23 cellular contexts compared by ENCODE assay signal in genomic region chr14:98935921-98936320, GRCh38.
"Had no signal": no experiment of that assay in that cellular context is flagged by ENCODE, and none has a peak within 500 bp of the region (broad histone marks: within the 10 kb centered on the region; RNA-seq: fewer than 3 reads in every experiment).

No MANE protein-coding gene starts in this region.

- H3K4me3 Mint-ChIP-seq: central memory CD8-positive, alpha-beta T cell; dendritic cell treated with granulocyte-macrophage colony-stimulating factor and Interleukin-4, amounts not matched to agents 40 ng/mL and 50 ng/mL, for 4 days; effector memory CD8-positive, alpha-beta T cell; naive B cell; nephron progenitor cell; stimulated activated naive B cell treated with anti-CD40 and anti-IgM and Interleukin-4, amounts not matched to agents 10 μg/mL and 1 μg/mL and 100 μg/mL, for 72 hours; stimulated activated naive CD8-positive, alpha-beta T cell treated with anti-CD3 and anti-CD28 coated beads, Interleukin-15, amount 100 ng/mL, for 72 hours had no signal

- DNase-seq: effector memory CD8-positive, alpha-beta T cell; esophagus squamous epithelium; foreskin fibroblast; kidney; left cardiac atrium; left ventricle myocardium superior; mesenchymal stem cell; naive B cell; nephron progenitor cell; stimulated activated CD4-positive, alpha-beta T cell treated with anti-CD3 and anti-CD28 coated beads, Interleukin-2, amount 100 ng/mL, for 24 hours; stimulated activated CD4-positive, alpha-beta T cell treated with anti-CD3 and anti-CD28 coated beads, Interleukin-4, amount 100 ng/mL, for 4 hours; stimulated activated naive B cell treated with anti-CD40 and anti-IgM and Interleukin-4, amounts not matched to agents 10 μg/mL and 1 μg/mL and 100 μg/mL, for 72 hours; stimulated activated naive CD8-positive, alpha-beta T cell treated with anti-CD3 and anti-CD28 coated beads, Interleukin-15, amount 100 ng/mL, for 72 hours; transverse colon had no signal

- ATAC-seq: effector memory CD8-positive, alpha-beta T cell; gastroesophageal sphincter; left cardiac atrium; left ventricle myocardium superior; stimulated activated naive B cell treated with anti-CD40 and anti-IgM and Interleukin-4, amounts not matched to agents 10 μg/mL and 1 μg/mL and 100 μg/mL, for 72 hours; stimulated activated naive CD8-positive, alpha-beta T cell treated with anti-CD3 and anti-CD28 coated beads, Interleukin-15, amount 100 ng/mL, for 72 hours had no signal

- H3K27ac Mint-ChIP-seq: dendritic cell treated with granulocyte-macrophage colony-stimulating factor and Interleukin-4, amounts not matched to agents 40 ng/mL and 50 ng/mL, for 4 days; nephron progenitor cell; stimulated activated naive B cell treated with anti-CD40 and anti-IgM and Interleukin-4, amounts not matched to agents 10 μg/mL and 1 μg/mL and 100 μg/mL, for 72 hours had no signal

- H3K4me1 Mint-ChIP-seq: naive B cell had no signal

- H3K36me3 Mint-ChIP-seq: naive B cell; stimulated activated naive B cell treated with anti-CD40 and anti-IgM and Interleukin-4, amounts not matched to agents 10 μg/mL and 1 μg/mL and 100 μg/mL, for 72 hours had no signal

- H3K4me1 ChIP-seq: esophagus squamous epithelium, gastroesophageal sphincter, right atrium auricular region, transverse colon had no signal

- H3K4me3 ChIP-seq: esophagus squamous epithelium, gastroesophageal sphincter, hepatocyte, lung, right atrium auricular region, smooth muscle cell, thoracic aorta, transverse colon had no signal

- H3K79me2 ChIP-seq: hepatocyte had no signal

- H3K27me3 Mint-ChIP-seq: central memory CD8-positive, alpha-beta T cell; effector memory CD8-positive, alpha-beta T cell; naive B cell; stimulated activated naive B cell treated with anti-CD40 and anti-IgM and Interleukin-4, amounts not matched to agents 10 μg/mL and 1 μg/mL and 100 μg/mL, for 72 hours; stimulated activated naive CD8-positive, alpha-beta T cell treated with anti-CD3 and anti-CD28 coated beads, Interleukin-15, amount 100 ng/mL, for 72 hours had no signal

- H3K4me2 ChIP-seq: hepatocyte, smooth muscle cell had no signal

- H3K27me3 ChIP-seq: esophagus squamous epithelium, hepatocyte, right atrium auricular region, transverse colon had no signal

- H3K36me3 ChIP-seq: esophagus squamous epithelium, gastroesophageal sphincter, neutrophil, right atrium auricular region, thoracic aorta, transverse colon had no signal

- H2AFZ ChIP-seq: hepatocyte had no signal

- H3K9me3 Mint-ChIP-seq: central memory CD8-positive, alpha-beta T cell; dendritic cell treated with granulocyte-macrophage colony-stimulating factor and Interleukin-4, amounts not matched to agents 40 ng/mL and 50 ng/mL, for 4 days; nephron progenitor cell had no signal

- H3K9me3 ChIP-seq: esophagus squamous epithelium, gastroesophageal sphincter, neutrophil, right atrium auricular region, thoracic aorta, transverse colon had no signal

- H3K27ac ChIP-seq: esophagus squamous epithelium, gastroesophageal sphincter, hepatocyte, neutrophil, right atrium auricular region, thoracic aorta, transverse colon had no signal
